8 cellular contexts compared by ENCODE assay signal in genomic region chr5:180832638-180833068, GRCh38. TPM values are rescaled to one million over a fixed set of nuclear protein-coding genes. Genes with fewer than 3 reads are reported as not detected.
DNase-seq lines count a peak whose midpoint lies in the region; ATAC-seq and TF ChIP-seq lines count a peak whose summit lies in the region.

No MANE protein-coding gene starts in this region.

- no peaks in the 10 kb centered on the region for H3K27me3 Mint-ChIP-seq in activated CD4-positive, alpha-beta T cell treated with anti-CD3 and anti-CD28 coated beads, Interleukin-2, amount 10 ng/mL, durations not matched to agents 7 days and 5 days

- H3K27ac Mint-ChIP-seq in activated CD4-positive, alpha-beta T cell treated with anti-CD3 and anti-CD28 coated beads, Interleukin-2, amount 10 ng/mL, durations not matched to agents 7 days and 5 days: peak overlapping the region; percentile 96

- no peak for DNase-seq in activated CD4-positive, CD25-positive, alpha-beta regulatory T cell (lab: John Stamatoyannopoulos, UW)
- peak; percentile 70 for DNase-seq in activated CD4-positive, alpha-beta T cell treated with anti-CD3 and anti-CD28 coated beads, Interleukin-2, amount 10 ng/mL, durations not matched to agents 7 days and 5 days
- DNase-seq in lower lobe of right lung: no peak
- DNase-seq in NCI-H748 (lab: John Stamatoyannopoulos, UW; ENCODE audit: unreplicated experiment): no peak
- DNase-seq in dedifferentiated amniotic fluid mesenchymal stem cell (ENCODE audit: extremely low spot score): no peak
- no peak for DNase-seq in NCI-H187 treated with DMSO at 0.1 percent for 48 hours (lab: John Stamatoyannopoulos, UW)

- H3K36me3 Mint-ChIP-seq in activated CD4-positive, alpha-beta T cell treated with anti-CD3 and anti-CD28 coated beads, Interleukin-2, amount 10 ng/mL, durations not matched to agents 7 days and 5 days (ENCODE audit: low read depth): peaks cover 71% of the 10 kb centered on the region

- peak overlapping the region; percentile 91 for H3K4me3 ChIP-seq in lower lobe of right lung

- TF ChIP-seq CTCF in lower lobe of right lung (IDR thresholded peaks at IDR 0.05): no peak

- peaks cover 3% of the 10 kb centered on the region for H3K9me3 Mint-ChIP-seq in activated CD4-positive, alpha-beta T cell treated with anti-CD3 and anti-CD28 coated beads, Interleukin-2, amount 10 ng/mL, durations not matched to agents 7 days and 5 days

- H3K4me1 ChIP-seq in lower lobe of right lung: peaks cover 30% of the 10 kb centered on the region

- POLR2A ChIA-PET in activated CD4-positive, alpha-beta T cell treated with anti-CD3 and anti-CD28 coated beads, Interleukin-2, amount 10 ng/mL, durations not matched to agents 7 days and 5 days (lab: Charles Lee): no interaction called here

- no peaks in the 10 kb centered on the region for H3K9me3 ChIP-seq in lower lobe of right lung

- no peak overlapping the region for H3K27ac ChIP-seq in lower lobe of right lung

- peaks cover 33% of the 10 kb centered on the region for H3K36me3 ChIP-seq in lower lobe of right lung

- CTCF ChIA-PET in activated CD4-positive, alpha-beta T cell treated with anti-CD3 and anti-CD28 coated beads, Interleukin-2, amount 10 ng/mL, durations not matched to agents 7 days and 5 days (lab: Charles Lee): no interaction called here

- intact Hi-C loops in lower lobe of right lung (cut with DNase I): no loop called here

- H3K4me1 Mint-ChIP-seq in activated CD4-positive, alpha-beta T cell treated with anti-CD3 and anti-CD28 coated beads, Interleukin-2, amount 10 ng/mL, durations not matched to agents 7 days and 5 days: peaks cover 39% of the 10 kb centered on the region

- ATAC-seq in activated CD4-positive, CD25-positive, alpha-beta regulatory T cell treated with anti-CD3 and anti-CD28 coated beads, Interleukin-2, amount 50 U/mL, for 24 hours: peak; percentile 72 to 74
- ATAC-seq in HG02938 (IDR thresholded peaks at IDR 0.05; ENCODE audit: unreplicated experiment) (peak; percentile 37), lower lobe of right lung (no peak)

- H3K4me3 Mint-ChIP-seq in activated CD4-positive, alpha-beta T cell treated with anti-CD3 and anti-CD28 coated beads, Interleukin-2, amount 10 ng/mL, durations not matched to agents 7 days and 5 days: peak overlapping the region; percentile 92

- H3K27me3 ChIP-seq in lower lobe of right lung (ENCODE audit: low read depth): no peaks in the 10 kb centered on the region

RNA-seq across cellular contexts. Expression of gene ZFP62, which starts 28.4 kb away (rescaled TPM):
- total RNA-seq in activated CD4-positive, alpha-beta T cell treated with anti-CD3 and anti-CD28 coated beads, Interleukin-2, amount 10 ng/mL, durations not matched to agents 7 days and 5 days: 10 to 100 TPM; 35.6 to 36.5 TPM
- 28.3 TPM for total RNA-seq in lower lobe of right lung

RNA-seq across cellular contexts. Expression of gene MGAT1, which starts 30.0 kb away (rescaled TPM):
- total RNA-seq in activated CD4-positive, alpha-beta T cell treated with anti-CD3 and anti-CD28 coated beads, Interleukin-2, amount 10 ng/mL, durations not matched to agents 7 days and 5 days: 100 to 1,000 TPM; 136 to 152 TPM
- total RNA-seq in lower lobe of right lung: 241 TPM

Comparison
In these comparisons a context has a peak if more than half of its experiments do, and no peak if none do; other contexts are left out.
1. ATAC-seq: peak in activated CD4-positive, CD25-positive, alpha-beta regulatory T cell treated with anti-CD3 and anti-CD28 coated beads, Interleukin-2, amount 50 U/mL, for 24 hours (2 of 2) and HG02938 (single experiment); none in lower lobe of right lung (0 of 2).